Comparison of ENCODE assay signal across 11 cellular contexts in genomic region chr22:37241351-37242142, GRCh38. TPM values are rescaled to one million over a fixed set of nuclear protein-coding genes. Genes with fewer than 3 reads are reported as not detected.
DNase-seq lines count a peak whose midpoint lies in the region; ATAC-seq and TF ChIP-seq lines count a peak whose summit lies in the region.
"Had no signal": no experiment of that assay in that cellular context is flagged by ENCODE, and none has a peak within 500 bp of the region (broad histone marks: within the 10 kb centered on the region; RNA-seq: fewer than 3 reads in every experiment).

No MANE protein-coding gene starts in this region.

- H3K27ac ChIP-seq in esophagus squamous epithelium (peak overlapping the region; percentile 5 to 80 (median 30)), suprapubic skin (no peak overlapping the region)
- H3K27ac ChIP-seq: SJSA1 had no signal

- H3K4me1 ChIP-seq in esophagus squamous epithelium (peaks cover 0 to 49% (median 7%) of the 10 kb centered on the region in 3 donors), suprapubic skin (peaks cover 12% of the 10 kb centered on the region)

- no peak for TF ChIP-seq POLR2A in esophagus squamous epithelium (IDR thresholded peaks at IDR 0.05)
- TF ChIP-seq POLR2A in suprapubic skin (IDR thresholded peaks at IDR 0.05), result no peak

- TF ChIP-seq EP300 in suprapubic skin (IDR thresholded peaks at IDR 0.05), result no peak

- WGBS in esophagus squamous epithelium, 2 donors, result 54 to 66% methylated on average over 8 to 10 of the region's 19 CpGs
- 43% methylated on average over 13 of the region's 19 CpGs for WGBS in suprapubic skin

- POLR2A ChIA-PET in activated B cell treated with CpG ODN at 0.5 μM for 24 hours (lab: Charles Lee), result interaction anchor here (1.2 to 9.9 kb wide), 13 partner anchors 10 to 913 kb away, joined by 3 to 304 read pairs (median 5); partner anchors contain the start of genes CYTH4, IFT27 and NCF4

- H3K4me3 ChIP-seq in esophagus squamous epithelium (peak overlapping the region in 3 of 4 donors; percentile 12 to 64 (median 12)), suprapubic skin (peak overlapping the region; percentile 40)
- H3K4me3 ChIP-seq: SJSA1 had no signal

- CTCF ChIA-PET in activated B cell treated with CpG ODN at 0.5 μM for 24 hours (lab: Charles Lee), result interaction anchor here (0.7 to 8.8 kb wide), 6 partner anchors 12 to 216 kb away, joined by 3 to 139 read pairs (median 34); no protein-coding TSS in a partner anchor

- no peaks in the 10 kb centered on the region for H3K27me3 Mint-ChIP-seq in activated B cell treated with CpG ODN at 0.5 μM for 24 hours

- peak overlapping the region; percentile 90 for H3K27ac Mint-ChIP-seq in activated B cell treated with CpG ODN at 0.5 μM for 24 hours

- peaks cover 84% of the 10 kb centered on the region for H3K4me1 Mint-ChIP-seq in activated B cell treated with CpG ODN at 0.5 μM for 24 hours

- DNase-seq in activated T-cell treated with anti-CD3 and anti-CD28 coated beads, Interleukin-2, amount 50 U/mL, for 1 hour, result peak; percentile 50
- DNase-seq in activated T-cell treated with anti-CD3 and anti-CD28 coated beads for 4 hours (no peak), activated B cell treated with CpG ODN at 0.5 μM for 24 hours (no peak), esophagus squamous epithelium (lab: John Stamatoyannopoulos, UW) (no peak), suprapubic skin (ENCODE audit: low spot score in 2 of 2) (no peak), NCI-H2171 (lab: John Stamatoyannopoulos, UW) (no peak), NCI-H524 (lab: John Stamatoyannopoulos, UW) (no peak)

- H3K36me3 ChIP-seq in esophagus squamous epithelium, result no peaks in the 10 kb centered on the region
- no peaks in the 10 kb centered on the region for H3K36me3 ChIP-seq in suprapubic skin
- H3K36me3 ChIP-seq: SJSA1 had no signal

- intact Hi-C loops in activated B cell treated with CpG ODN at 0.5 μM for 24 hours (cut with micrococcal nuclease), result loop anchor here (1.0 to 2.0 kb wide), 4 partner anchors 11 to 381 kb away; partner anchors contain the start of gene NCF4
- intact Hi-C loops in esophagus squamous epithelium (cut with DNase I), result no loop called here

- TF ChIP-seq CTCF in activated B cell treated with CpG ODN at 0.5 μM for 24 hours (IDR thresholded peaks at IDR 0.05) (no peak), esophagus squamous epithelium (IDR thresholded peaks at IDR 0.05) (no peak), suprapubic skin (IDR thresholded peaks at IDR 0.05) (no peak)

- H3K36me3 Mint-ChIP-seq in activated B cell treated with CpG ODN at 0.5 μM for 24 hours (ENCODE audit: low read depth), result peaks cover 66% of the 10 kb centered on the region

- H3K27me3 ChIP-seq in esophagus squamous epithelium, result peaks cover 0 to 72% (median 0%) of the 10 kb centered on the region in 4 donors
- peaks cover 76% of the 10 kb centered on the region for H3K27me3 ChIP-seq in suprapubic skin
- H3K27me3 ChIP-seq: SJSA1 had no signal

- no peak for ATAC-seq in activated B cell treated with CpG ODN at 0.5 μM for 24 hours (ENCODE audit: low read depth)
- ATAC-seq in GM19397 (IDR thresholded peaks at IDR 0.05; ENCODE audit: unreplicated experiment), result no peak

- H3K9me3 Mint-ChIP-seq in activated B cell treated with CpG ODN at 0.5 μM for 24 hours, result no peaks in the 10 kb centered on the region

- H3K4me3 Mint-ChIP-seq in activated B cell treated with CpG ODN at 0.5 μM for 24 hours, result peak overlapping the region; percentile 97

- H3K9me3 ChIP-seq in esophagus squamous epithelium (no peaks in the 10 kb centered on the region), suprapubic skin (no peaks in the 10 kb centered on the region)
- H3K9me3 ChIP-seq: SJSA1 had no signal

RNA-seq across cellular contexts. Expression of gene RAC2, which starts 2.5 kb away (rescaled TPM):
- total RNA-seq in activated B cell treated with CpG ODN at 0.5 μM for 24 hours, result 518 and 557 TPM in 2 replicates
- total RNA-seq in esophagus squamous epithelium, result 10 to 100 TPM; 17.3 to 27.1 (median 19.6) TPM
- total RNA-seq in suprapubic skin, result 1 to 10 TPM; 1.9 to 3.9 (median 3.0) TPM

RNA-seq across cellular contexts. Expression of gene SSTR3, which starts 29.3 kb away (rescaled TPM):
- total RNA-seq in activated B cell treated with CpG ODN at 0.5 μM for 24 hours, result 1.7 and 1.8 TPM in 2 replicates
- total RNA-seq in esophagus squamous epithelium, result not detected
- total RNA-seq in suprapubic skin, result not detected
- total RNA-seq: aorta, glomerular endothelial cell, SJSA1 had no signal

RNA-seq across cellular contexts. Expression of gene CYTH4, which starts 40.8 kb away (rescaled TPM):
- 37.2 and 40.3 TPM in 2 replicates for total RNA-seq in activated B cell treated with CpG ODN at 0.5 μM for 24 hours
- total RNA-seq in esophagus squamous epithelium, result 10 to 100 TPM in 1 of 4 donors, 1 to 10 TPM in 3; 1.9 to 10.3 (median 3.4) TPM
- 1 to 10 TPM in 3 of 4 donors, under 1 TPM in 1; 0.55 to 4.3 (median 2.7) TPM for total RNA-seq in suprapubic skin

RNA-seq across cellular contexts. Expression of gene C1QTNF6, which starts 53.5 kb away (rescaled TPM):
- total RNA-seq in activated B cell treated with CpG ODN at 0.5 μM for 24 hours (5.2 and 8.2 TPM in 2 replicates), esophagus squamous epithelium (1 to 10 TPM; 1.1 to 1.7 (median 1.4) TPM), suprapubic skin (1 to 10 TPM; 1.2 to 8.4 (median 2.7) TPM)

Comparison
In these comparisons a context has a peak if more than half of its experiments do, and no peak if none do; other contexts are left out.
1. RNA of gene RAC2, which starts 2.5 kb away (total RNA-seq): 518 to 557 TPM in activated B cell treated with CpG ODN at 0.5 μM for 24 hours; 17.3 to 27.1 TPM in esophagus squamous epithelium and 1.9 to 3.9 TPM in suprapubic skin; every median in the first group is over 10 times any median in the second.